ENCODE assay signal across 1 cellular context in the genomic region with DNA sequence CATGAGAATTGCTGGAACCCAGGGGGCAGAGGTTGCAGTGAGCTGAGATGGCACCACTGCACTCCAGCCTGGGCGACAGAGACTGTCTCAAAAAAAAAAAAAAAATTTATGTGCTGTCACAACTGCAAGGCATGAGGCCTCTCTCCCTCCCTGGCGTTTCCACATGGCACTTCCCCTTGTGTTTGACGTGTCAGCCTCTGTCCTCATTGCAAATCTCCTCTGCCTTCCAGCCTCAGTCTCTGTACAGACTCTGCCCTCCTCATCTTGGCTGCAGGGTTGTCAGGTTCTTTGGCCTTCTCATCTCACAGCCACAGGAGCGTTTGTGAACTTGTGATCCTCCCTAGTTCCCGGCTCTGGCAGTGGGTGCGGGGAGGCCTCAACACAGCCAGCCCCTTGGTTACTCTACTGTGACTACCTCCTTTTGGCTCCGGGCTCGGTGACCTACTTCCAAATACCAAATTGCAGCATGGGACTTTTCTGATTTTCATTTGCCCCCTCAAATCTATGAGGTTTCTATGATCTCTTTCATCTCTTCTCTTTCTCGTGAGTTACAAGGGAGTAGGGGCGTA.
TF ChIP-seq lines count a peak whose summit lies in the region.

No MANE protein-coding gene starts in this region.

TF ChIP-seq in GM12878, 131 proteins besides CTCF, POLR2A, EP300 and RAD21 (continued from another document):
- TF ChIP-seq, protein P1, sequence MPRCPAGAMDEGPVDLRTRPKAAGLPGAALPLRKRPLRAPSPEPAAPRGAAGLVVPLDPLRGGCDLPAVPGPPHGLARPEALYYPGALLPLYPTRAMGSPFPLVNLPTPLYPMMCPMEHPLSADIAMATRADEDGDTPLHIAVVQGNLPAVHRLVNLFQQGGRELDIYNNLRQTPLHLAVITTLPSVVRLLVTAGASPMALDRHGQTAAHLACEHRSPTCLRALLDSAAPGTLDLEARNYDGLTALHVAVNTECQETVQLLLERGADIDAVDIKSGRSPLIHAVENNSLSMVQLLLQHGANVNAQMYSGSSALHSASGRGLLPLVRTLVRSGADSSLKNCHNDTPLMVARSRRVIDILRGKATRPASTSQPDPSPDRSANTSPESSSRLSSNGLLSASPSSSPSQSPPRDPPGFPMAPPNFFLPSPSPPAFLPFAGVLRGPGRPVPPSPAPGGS (IDR thresholded peaks at IDR 0.05; ENCODE audit: borderline replicate concordance, insufficient read depth, low read depth, low read length, poor library complexity, severe bottlenecking), result no peak
- TF ChIP-seq E4F1 (IDR thresholded peaks at IDR 0.05; ENCODE audit: borderline replicate concordance, partially characterized antibody), result no peak
- TF ChIP-seq, protein P2, sequence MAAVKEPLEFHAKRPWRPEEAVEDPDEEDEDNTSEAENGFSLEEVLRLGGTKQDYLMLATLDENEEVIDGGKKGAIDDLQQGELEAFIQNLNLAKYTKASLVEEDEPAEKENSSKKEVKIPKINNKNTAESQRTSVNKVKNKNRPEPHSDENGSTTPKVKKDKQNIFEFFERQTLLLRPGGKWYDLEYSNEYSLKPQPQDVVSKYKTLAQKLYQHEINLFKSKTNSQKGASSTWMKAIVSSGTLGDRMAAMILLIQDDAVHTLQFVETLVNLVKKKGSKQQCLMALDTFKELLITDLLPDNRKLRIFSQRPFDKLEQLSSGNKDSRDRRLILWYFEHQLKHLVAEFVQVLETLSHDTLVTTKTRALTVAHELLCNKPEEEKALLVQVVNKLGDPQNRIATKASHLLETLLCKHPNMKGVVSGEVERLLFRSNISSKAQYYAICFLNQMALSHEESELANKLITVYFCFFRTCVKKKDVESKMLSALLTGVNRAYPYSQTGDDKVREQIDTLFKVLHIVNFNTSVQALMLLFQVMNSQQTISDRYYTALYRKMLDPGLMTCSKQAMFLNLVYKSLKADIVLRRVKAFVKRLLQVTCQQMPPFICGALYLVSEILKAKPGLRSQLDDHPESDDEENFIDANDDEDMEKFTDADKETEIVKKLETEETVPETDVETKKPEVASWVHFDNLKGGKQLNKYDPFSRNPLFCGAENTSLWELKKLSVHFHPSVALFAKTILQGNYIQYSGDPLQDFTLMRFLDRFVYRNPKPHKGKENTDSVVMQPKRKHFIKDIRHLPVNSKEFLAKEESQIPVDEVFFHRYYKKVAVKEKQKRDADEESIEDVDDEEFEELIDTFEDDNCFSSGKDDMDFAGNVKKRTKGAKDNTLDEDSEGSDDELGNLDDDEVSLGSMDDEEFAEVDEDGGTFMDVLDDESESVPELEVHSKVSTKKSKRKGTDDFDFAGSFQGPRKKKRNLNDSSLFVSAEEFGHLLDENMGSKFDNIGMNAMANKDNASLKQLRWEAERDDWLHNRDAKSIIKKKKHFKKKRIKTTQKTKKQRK (IDR thresholded peaks at IDR 0.05; ENCODE audit: low read depth, low read length), result no peak
- no peak for TF ChIP-seq TAF1 (IDR thresholded peaks at IDR 0.05; ENCODE audit: borderline replicate concordance, low read depth, low read length)
- no peak for TF ChIP-seq PAX8 (IDR thresholded peaks at IDR 0.05)
- TF ChIP-seq POLR2AphosphoS2 (IDR thresholded peaks at IDR 0.05; ENCODE audit: low read depth, low read length), result no peak
- no peak for TF ChIP-seq NR2C2 (IDR thresholded peaks at IDR 0.05; ENCODE audit: borderline replicate concordance, control insufficient read depth, insufficient read length, low read depth)
- TF ChIP-seq SMAD1 (IDR thresholded peaks at IDR 0.05; ENCODE audit: low read depth, partially characterized antibody), result no peak
- no peak for TF ChIP-seq SRF (IDR thresholded peaks at IDR 0.05; ENCODE audit: low read depth in 2 of 2, low read length in 2 of 2)
- TF ChIP-seq ZNF274 (IDR thresholded peaks at IDR 0.05; ENCODE audit: insufficient read depth, insufficient read length), result no peak
- no peak for TF ChIP-seq SREBF2 (IDR thresholded peaks at IDR 0.05; ENCODE audit: low read length)
